In the genomic region with DNA sequence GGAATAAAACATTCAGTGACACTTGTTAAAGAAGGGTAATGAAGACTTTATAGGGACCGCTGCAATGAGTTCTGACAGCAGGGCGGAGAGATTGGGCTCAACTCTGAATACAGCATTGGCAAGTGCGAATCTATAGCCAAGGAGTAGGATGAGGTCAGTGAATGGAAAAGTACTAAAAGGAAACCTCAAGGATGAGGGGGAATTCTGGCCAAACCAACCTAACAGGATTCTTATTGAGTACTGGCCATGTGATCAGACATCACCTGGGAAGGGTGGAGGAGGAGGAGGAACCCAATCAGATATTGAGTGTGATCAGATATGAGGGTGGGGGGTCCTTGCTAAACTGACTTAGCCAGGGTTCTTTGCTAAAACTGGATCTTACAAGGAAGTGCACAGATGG, we compare ENCODE assay signal across 28 cellular contexts. TPM values are rescaled to one million over a fixed set of nuclear protein-coding genes. Genes with fewer than 3 reads are reported as not detected.
DNase-seq lines count a peak whose midpoint lies in the region; ATAC-seq and TF ChIP-seq lines count a peak whose summit lies in the region.
"Had no signal": no experiment of that assay in that cellular context is flagged by ENCODE, and none has a peak within 500 bp of the region (broad histone marks: within the 10 kb centered on the region; RNA-seq: fewer than 3 reads in every experiment).

No MANE protein-coding gene starts in this region.

- no peaks in the 10 kb centered on the region for H3K9me3 Mint-ChIP-seq in activated T-helper 17 cell treated with anti-CD3 and anti-CD28 coated beads, Interleukin-2, amount 50 U/mL, for 72 hours
- H3K9me3 Mint-ChIP-seq: activated T-helper 2 cell treated with anti-CD3 and anti-CD28 coated beads, Interferon-gamma antibody, Interleukin-2, Interleukin-4, amounts not matched to agents 10 μg/mL and 5 μg/mL and 100 μg/mL, durations not matched to agents 14 hours and 24 hours and 36 hours; central memory CD8-positive, alpha-beta T cell; H9; naive thymus-derived CD8-positive, alpha-beta T cell; WTC11 had no signal

- no peaks in the 10 kb centered on the region for H3K9me3 ChIP-seq in lung (ENCODE audit: control insufficient read depth in 2 of 2, insufficient read depth in 1 of 2, low read length in 1 of 2)
- no peaks in the 10 kb centered on the region for H3K9me3 ChIP-seq in upper lobe of right lung
- no peaks in the 10 kb centered on the region for H3K9me3 ChIP-seq in tibial nerve
- no peaks in the 10 kb centered on the region for H3K9me3 ChIP-seq in uterus
- H3K9me3 ChIP-seq: ascending aorta, thyroid gland had no signal

- ATAC-seq in lung (ENCODE audit: insufficient read depth, low FRiP score) (peak; percentile 50), upper lobe of right lung (peak; percentile 57)
- no peak for ATAC-seq in activated T-helper 17 cell treated with anti-CD3 and anti-CD28 coated beads, Interleukin-2, amount 50 U/mL, for 72 hours (replicated peaks)
- ATAC-seq: naive thymus-derived CD8-positive, alpha-beta T cell; Right ventricle myocardium inferior; stimulated activated naive CD8-positive, alpha-beta T cell treated with anti-CD3 and anti-CD28 coated beads, Interleukin-15, Interleukin-2, amounts not matched to agents 100 U/mL and 50 U/mL, for 24 hours; WTC11 had no signal

- no peaks in the 10 kb centered on the region for H3K4me1 Mint-ChIP-seq in activated T-helper 17 cell treated with anti-CD3 and anti-CD28 coated beads, Interleukin-2, amount 50 U/mL, for 72 hours
- H3K4me1 Mint-ChIP-seq: central memory CD8-positive, alpha-beta T cell had no signal

- H3K4me3 ChIP-seq in lung (no peak overlapping the region), upper lobe of right lung (no peak overlapping the region), tibial nerve (no peak overlapping the region), uterus (no peak overlapping the region)
- H3K4me3 ChIP-seq: ascending aorta, smooth muscle cell, thyroid gland had no signal

- no peaks in the 10 kb centered on the region for H3K27me3 Mint-ChIP-seq in activated T-helper 17 cell treated with anti-CD3 and anti-CD28 coated beads, Interleukin-2, amount 50 U/mL, for 72 hours
- H3K27me3 Mint-ChIP-seq: activated naive CD8-positive, alpha-beta T cell; central memory CD8-positive, alpha-beta T cell; naive thymus-derived CD8-positive, alpha-beta T cell had no signal

- H3K36me3 Mint-ChIP-seq in activated T-helper 17 cell treated with anti-CD3 and anti-CD28 coated beads, Interleukin-2, amount 50 U/mL, for 72 hours (ENCODE audit: low read depth) = no peaks in the 10 kb centered on the region
- H3K36me3 Mint-ChIP-seq: activated naive CD8-positive, alpha-beta T cell; WTC11 had no signal

- no peak for TF ChIP-seq EP300 in tibial nerve (IDR thresholded peaks at IDR 0.05)

- TF ChIP-seq POLR2A in tibial nerve (IDR thresholded peaks at IDR 0.05) (no peak), uterus (IDR thresholded peaks at IDR 0.05) (no peak)

- H3K4me1 ChIP-seq in lung (ENCODE audit: control insufficient read depth in 2 of 2, insufficient read depth in 2 of 2, low read length in 2 of 2) (peaks cover 0 to 6% of the 10 kb centered on the region in 2 donors), upper lobe of right lung (peaks cover 13% of the 10 kb centered on the region), tibial nerve (peaks cover 0 to 6% (median 0%) of the 10 kb centered on the region in 4 donors), uterus (no peaks in the 10 kb centered on the region)
- H3K4me1 ChIP-seq: ascending aorta, thyroid gland had no signal

- TF ChIP-seq CTCF in VCaP (conservative IDR thresholded peaks at IDR 0.05) (no peak), lung (IDR thresholded peaks at IDR 0.05; ENCODE audit: control extremely low read depth, extremely low read depth) (no peak), upper lobe of right lung (IDR thresholded peaks at IDR 0.05) (no peak), tibial nerve (IDR thresholded peaks at IDR 0.05) (no peak), uterus (IDR thresholded peaks at IDR 0.05) (no peak)

- intact Hi-C loops in upper lobe of right lung (cut with DNase I) = no loop called here
- intact Hi-C loops in uterus (cut with DNase I; ENCODE audit: low total_unique reads) = no loop called here

- DNase-seq in NCI-H748 (lab: John Stamatoyannopoulos, UW; ENCODE audit: unreplicated experiment) (peak; percentile 13), NCI-H748 treated with DMSO at 0.1 percent for 48 hours (lab: John Stamatoyannopoulos, UW) (no peak), lung (ENCODE audit: low spot score) (no peak), upper lobe of right lung (no peak), tibial nerve (ENCODE audit: low spot score in 2 of 2) (no peak), uterus (no peak)
- DNase-seq: 8988T; H9; kidney glomerular epithelial cell; naive thymus-derived CD8-positive, alpha-beta T cell; NCI-H1105; NCI-H1930; NCI-H2227 treated with DMSO at 0.1 percent for 48 hours; NCI-H82; retina; stimulated activated CD4-positive, alpha-beta T cell treated with anti-CD3 and anti-CD28 coated beads, Interleukin-2, amount 100 ng/mL, for 48 hours; stimulated activated naive CD8-positive, alpha-beta T cell treated with anti-CD3 and anti-CD28 coated beads, Interleukin-15, Interleukin-2, amounts not matched to agents 100 U/mL and 50 U/mL, for 24 hours; T-helper 9 cell; thyroid gland had no signal

- no peaks in the 10 kb centered on the region for H3K27me3 ChIP-seq in lung (ENCODE audit: control insufficient read depth, insufficient read depth)
- no peaks in the 10 kb centered on the region for H3K27me3 ChIP-seq in upper lobe of right lung
- no peaks in the 10 kb centered on the region for H3K27me3 ChIP-seq in tibial nerve
- H3K27me3 ChIP-seq in uterus = no peaks in the 10 kb centered on the region
- H3K27me3 ChIP-seq: ascending aorta, thyroid gland had no signal

- WGBS in lung, 2 donors = 72 to 96% methylated on average over 3 of the region's 3 CpGs
- 91 to 95% methylated on average over 3 of the region's 3 CpGs for WGBS in tibial nerve, 2 donors

- H3K4me3 Mint-ChIP-seq in activated T-helper 17 cell treated with anti-CD3 and anti-CD28 coated beads, Interleukin-2, amount 50 U/mL, for 72 hours = no peak overlapping the region
- H3K4me3 Mint-ChIP-seq: activated naive CD8-positive, alpha-beta T cell; H9; WTC11 had no signal

- no peak overlapping the region for H3K27ac Mint-ChIP-seq in activated T-helper 17 cell treated with anti-CD3 and anti-CD28 coated beads, Interleukin-2, amount 50 U/mL, for 72 hours
- H3K27ac Mint-ChIP-seq: activated naive CD8-positive, alpha-beta T cell; activated T-helper 2 cell treated with anti-CD3 and anti-CD28 coated beads, Interferon-gamma antibody, Interleukin-2, Interleukin-4, amounts not matched to agents 10 μg/mL and 5 μg/mL and 100 μg/mL, durations not matched to agents 14 hours and 24 hours and 36 hours; naive thymus-derived CD8-positive, alpha-beta T cell; WTC11 had no signal

- peaks cover 0 to 8% of the 10 kb centered on the region in 2 donors for H3K36me3 ChIP-seq in lung (ENCODE audit: control insufficient read depth in 2 of 2, insufficient read depth in 2 of 2, low read length in 2 of 2)
- H3K36me3 ChIP-seq in upper lobe of right lung = peaks cover 25% of the 10 kb centered on the region
- H3K36me3 ChIP-seq in tibial nerve = peaks cover 0 to 6% (median 0%) of the 10 kb centered on the region in 3 donors
- H3K36me3 ChIP-seq in uterus = no peaks in the 10 kb centered on the region
- H3K36me3 ChIP-seq: thyroid gland had no signal

- H3K27ac ChIP-seq in VCaP (peak overlapping the region; percentile 69; the same call in 1 of the 2 replicates), lung (ENCODE audit: low read depth in 1 of 2, low read length in 1 of 2) (peak overlapping the region in 1 of 2 donors; percentile 57), upper lobe of right lung (peak overlapping the region; percentile 37), tibial nerve (no peak overlapping the region), uterus (no peak overlapping the region)
- H3K27ac ChIP-seq: ascending aorta, thyroid gland had no signal

RNA-seq across cellular contexts. Expression of a gene that starts 31.0 kb away (rescaled TPM):
- 10 to 100 TPM; 68.5 to 80.9 TPM for total RNA-seq in lung
- 10 to 100 TPM; 64.5 to 95.2 TPM for polyA plus RNA-seq in lung
- total RNA-seq in upper lobe of right lung = 162 TPM
- total RNA-seq in activated T-helper 17 cell treated with anti-CD3 and anti-CD28 coated beads, Interleukin-2, amount 50 U/mL, for 72 hours = 1 to 10 TPM; 6.0 to 7.0 TPM
- total RNA-seq in tibial nerve = 10 to 100 TPM; 14.4 to 23.1 (median 17.8) TPM
- total RNA-seq in uterus = 10 to 100 TPM in 2 of 4 donors, 1 to 10 TPM in 2; 2.0 to 25.4 (median 9.9) TPM

Comparison
In these comparisons a context has a peak if more than half of its experiments do, and no peak if none do; other contexts are left out.
1. H3K27ac ChIP-seq: peak in VCaP (single experiment) and upper lobe of right lung (single experiment); none in tibial nerve (0 of 4) and uterus (0 of 2).